Comparison of ENCODE assay signal across 1 cellular context in genomic region chr7:3710531-3710930, GRCh38.
TF ChIP-seq lines count a peak whose summit lies in the region.

No MANE protein-coding gene starts in this region.

TF ChIP-seq in SK-N-SH, 30 proteins besides CTCF, POLR2A, EP300 and RAD21 (continued from another document):
- TF ChIP-seq ZBTB33 (IDR thresholded peaks at IDR 0.05; ENCODE audit: borderline replicate concordance, low read depth) (no peak), FOXM1 (IDR thresholded peaks at IDR 0.05; ENCODE audit: low read depth) (no peak), JUND (IDR thresholded peaks at IDR 0.05) (no peak), USF2 (IDR thresholded peaks at IDR 0.05; ENCODE audit: borderline replicate concordance, low read depth, low read length) (no peak), GATA2 (CRISPR knock-in tag; IDR thresholded peaks at IDR 0.05) (no peak), NFIC (IDR thresholded peaks at IDR 0.05; ENCODE audit: borderline replicate concordance) (no peak), TAF1 (IDR thresholded peaks at IDR 0.05; ENCODE audit: borderline replicate concordance, low read depth, low read length) (no peak), GABPA (IDR thresholded peaks at IDR 0.05; ENCODE audit: low read depth) (no peak), SMC3 (IDR thresholded peaks at IDR 0.05; ENCODE audit: low read depth, low read length) (no peak), TCF12 (IDR thresholded peaks at IDR 0.05) (no peak), IRF3 (IDR thresholded peaks at IDR 0.05; ENCODE audit: low read depth, low read length) (no peak), MAX (IDR thresholded peaks at IDR 0.05; ENCODE audit: low read depth) (no peak), MXI1 (IDR thresholded peaks at IDR 0.05; ENCODE audit: low read depth, low read length) (no peak), RXRA (IDR thresholded peaks at IDR 0.05; ENCODE audit: borderline replicate concordance, low read depth) (no peak), REST (IDR thresholded peaks at IDR 0.05; ENCODE audit: low read depth, low read length) (no peak), NRF1 (IDR thresholded peaks at IDR 0.05; ENCODE audit: low read depth, low read length) (no peak)
